Comparison of ENCODE assay signal across 27 cellular contexts in genomic region chr1:79547514-79547913, GRCh38.
"Had no signal": no experiment of that assay in that cellular context is flagged by ENCODE, and none has a peak within 500 bp of the region (broad histone marks: within the 10 kb centered on the region; RNA-seq: fewer than 3 reads in every experiment).

No MANE protein-coding gene starts in this region.

- H3K4me3 Mint-ChIP-seq: dendritic cell treated with granulocyte-macrophage colony-stimulating factor and Interleukin-4, amounts not matched to agents 40 ng/mL and 50 ng/mL, for 4 days; effector memory CD8-positive, alpha-beta T cell; endodermal cell had no signal

- H3K27me3 ChIP-seq: colonic mucosa, dorsolateral prefrontal cortex, esophagus muscularis mucosa, esophagus squamous epithelium, foreskin keratinocyte, gastrocnemius medialis, gastroesophageal sphincter, heart left ventricle, heart right ventricle had no signal

- H3K27me3 Mint-ChIP-seq: dendritic cell treated with granulocyte-macrophage colony-stimulating factor and Interleukin-4, amounts not matched to agents 40 ng/mL and 50 ng/mL, for 4 days; effector memory CD8-positive, alpha-beta T cell had no signal

- ATAC-seq: effector memory CD8-positive, alpha-beta T cell; esophagus mucosa; foreskin keratinocyte; gastrocnemius medialis; gastroesophageal sphincter; heart left ventricle; heart right ventricle had no signal

- H3K4me1 Mint-ChIP-seq: endodermal cell had no signal

- H3K4me1 ChIP-seq: colonic mucosa, esophagus muscularis mucosa, esophagus squamous epithelium, foreskin keratinocyte, gastrocnemius medialis, gastroesophageal sphincter, heart left ventricle, heart right ventricle had no signal

- H3K27ac ChIP-seq: colonic mucosa, coronary artery, dorsolateral prefrontal cortex, epithelial cell of prostate, esophagus muscularis mucosa, esophagus squamous epithelium, foreskin keratinocyte, gastrocnemius medialis, gastroesophageal sphincter, heart left ventricle, heart right ventricle had no signal

- FAIRE-seq: endothelial cell of umbilical vein, frontal cortex had no signal

- H3K9me3 ChIP-seq: colonic mucosa, esophagus muscularis mucosa, esophagus squamous epithelium, gastrocnemius medialis, gastroesophageal sphincter, heart left ventricle, heart right ventricle had no signal

- H3K4me3 ChIP-seq: colonic mucosa, coronary artery, dorsolateral prefrontal cortex, esophagus muscularis mucosa, esophagus squamous epithelium, gastrocnemius medialis, gastroesophageal sphincter, heart left ventricle, heart right ventricle had no signal

- DNase-seq: colonic mucosa; cortex of kidney; dermis blood vessel endothelial cell; dorsolateral prefrontal cortex; effector CD4-positive, alpha-beta T cell; effector CD8-positive, alpha-beta T cell; effector memory CD4-positive, alpha-beta T cell; effector memory CD8-positive, alpha-beta T cell; endodermal cell; erythroblast; esophagus squamous epithelium; foreskin fibroblast; foreskin keratinocyte; foreskin melanocyte; gastrocnemius medialis; glutamatergic neuron; head of caudate nucleus; heart left ventricle; heart right ventricle had no signal

- H3K27ac Mint-ChIP-seq: dendritic cell treated with granulocyte-macrophage colony-stimulating factor and Interleukin-4, amounts not matched to agents 40 ng/mL and 50 ng/mL, for 4 days; effector memory CD8-positive, alpha-beta T cell; endodermal cell had no signal

- H3K36me3 ChIP-seq: colonic mucosa, esophagus muscularis mucosa, esophagus squamous epithelium, gastrocnemius medialis, gastroesophageal sphincter, heart left ventricle, heart right ventricle had no signal

- H3K9me3 Mint-ChIP-seq: dendritic cell treated with granulocyte-macrophage colony-stimulating factor and Interleukin-4, amounts not matched to agents 40 ng/mL and 50 ng/mL, for 4 days; endodermal cell had no signal
